28 cellular contexts compared by ENCODE assay signal in genomic region chr16:71863995-71864394, GRCh38. TPM values are rescaled to one million over a fixed set of nuclear protein-coding genes. Genes with fewer than 3 reads are reported as not detected.
DNase-seq lines count a peak whose midpoint lies in the region; ATAC-seq, FAIRE-seq and TF ChIP-seq lines count a peak whose summit lies in the region.
"Had no signal": no experiment of that assay in that cellular context is flagged by ENCODE, and none has a peak within 500 bp of the region (broad histone marks: within the 10 kb centered on the region; RNA-seq: fewer than 3 reads in every experiment).

No MANE protein-coding gene starts in this region.

- DNase-seq in HepG2 (ENCODE audit: low spot score) (no peak), left lobe of liver (ENCODE audit: low spot score) (peak; percentile 65), right lobe of liver (peak in 2 of 3 donors; percentile 62 to 72), progenitor cell of endocrine pancreas (ENCODE audit: low spot score, unreplicated experiment) (no peak)
- DNase-seq in stimulated activated effector memory CD8-positive, alpha-beta T cell treated with anti-CD3 and anti-CD28 coated beads, Interleukin-12 subunit alpha, Interleukin-12 subunit beta, amount 100 ng/mL, for 72 hours (ENCODE audit: low spot score in 2 of 2), result no peak
- no peak for DNase-seq in activated CD4-positive, CD25-positive, alpha-beta regulatory T cell treated with anti-CD3 and anti-CD28 coated beads, Interleukin-2, amount 50 U/mL, for 72 hours
- DNase-seq: 8988T; ACHN; BE2C; C1 segment of cervical spinal cord; CD4-positive, alpha-beta memory T cell; CD4-positive, CD25-positive, alpha-beta regulatory T cell; CD8-positive, alpha-beta memory T cell; COR-L47; DMS 273 treated with DMSO at 0.1 percent for 48 hours; DMS153; DMS53; DMS79; DND-41; EL; GDM1 had no signal

- POLR2A ChIA-PET in HepG2 (lab: Yijun Ruan, JAX), result no interaction called here

- no peak for FAIRE-seq in HepG2 (lab: Jason Lieb, UNC)
- FAIRE-seq: A204.1, GM12878, GM12892, GM18507 had no signal

- H3K4me1 Mint-ChIP-seq in stimulated activated effector memory CD8-positive, alpha-beta T cell treated with anti-CD3 and anti-CD28 coated beads, Interleukin-12 subunit alpha, Interleukin-12 subunit beta, amount 100 ng/mL, for 72 hours, result peaks cover 20% of the 10 kb centered on the region
- peaks cover 2% of the 10 kb centered on the region for H3K4me1 Mint-ChIP-seq in progenitor cell of endocrine pancreas (ENCODE audit: low read depth)
- H3K4me1 Mint-ChIP-seq: CD14-positive monocyte had no signal

- no peak for TF ChIP-seq POLR2A in HepG2 (IDR thresholded peaks at IDR 0.05; ENCODE audit: insufficient read depth in 1 of 2, low read depth in 2 of 2, low read length in 2 of 2)
- no peak for TF ChIP-seq POLR2A in right lobe of liver (IDR thresholded peaks at IDR 0.05)

- no peaks in the 10 kb centered on the region for H3K79me2 ChIP-seq in HepG2 (ENCODE audit: insufficient read depth, low read length)

- H3K27me3 Mint-ChIP-seq in progenitor cell of endocrine pancreas, result no peaks in the 10 kb centered on the region
- H3K27me3 Mint-ChIP-seq: CD4-positive, alpha-beta memory T cell; CD4-positive, CD25-positive, alpha-beta regulatory T cell; CD8-positive, alpha-beta memory T cell had no signal

- 59% methylated on average over 5 of the region's 5 CpGs for WGBS in liver
- 97% methylated on average over 5 of the region's 5 CpGs for WGBS in HepG2 (ENCODE audit: low lambda C conversion rate)
- 56% methylated on average over 1 of the region's 5 CpGs for WGBS in right lobe of liver (ENCODE audit: insufficient coverage, low coverage, low lambda C conversion rate, missing lambda C conversion rate)

- TF ChIP-seq RAD21 in liver (IDR thresholded peaks at IDR 0.05) (no peak), HepG2 (CRISPR knock-in tag; IDR thresholded peaks at IDR 0.05) (no peak)

- TF ChIP-seq EP300 in HepG2 (IDR thresholded peaks at IDR 0.05; ENCODE audit: low read depth in 2 of 2, low read length in 2 of 2) (no peak), HepG2 (CRISPR knock-in tag; IDR thresholded peaks at IDR 0.05; ENCODE audit: borderline replicate concordance) (no peak)

- no peak for TF ChIP-seq CTCF in liver (IDR thresholded peaks at IDR 0.05; ENCODE audit: low read depth, low read length, missing input control)
- TF ChIP-seq CTCF in HepG2 (CRISPR knock-in tag; IDR thresholded peaks at IDR 0.05), result no peak
- no peak for TF ChIP-seq CTCF in right lobe of liver (IDR thresholded peaks at IDR 0.05)
- no peak for TF ChIP-seq CTCF in progenitor cell of endocrine pancreas (IDR thresholded peaks at IDR 0.05; ENCODE audit: unreplicated experiment)

- no peak overlapping the region for H3K4me3 Mint-ChIP-seq in stimulated activated effector memory CD8-positive, alpha-beta T cell treated with anti-CD3 and anti-CD28 coated beads, Interleukin-12 subunit alpha, Interleukin-12 subunit beta, amount 100 ng/mL, for 72 hours
- no peak overlapping the region for H3K4me3 Mint-ChIP-seq in progenitor cell of endocrine pancreas (ENCODE audit: low read depth)
- H3K4me3 Mint-ChIP-seq: CD14-positive monocyte; CD4-positive, alpha-beta memory T cell; CD4-positive, CD25-positive, alpha-beta regulatory T cell had no signal

- no peak overlapping the region for H3K4me2 ChIP-seq in HepG2 (ENCODE audit: low read depth, low read length)
- H3K4me2 ChIP-seq: BLaER1 had no signal

- CTCF ChIA-PET in HepG2 (lab: Yijun Ruan, JAX; ENCODE audit: low intra/inter-chr PET ratio, low total read pairs), result no interaction called here

- ATAC-seq in HepG2 (no peak), left lobe of liver (peak; percentile 91), right lobe of liver (peak; percentile 74 to 93 (median 88))
- no peak for ATAC-seq in stimulated activated effector memory CD8-positive, alpha-beta T cell treated with anti-CD3 and anti-CD28 coated beads, Interleukin-12 subunit alpha, Interleukin-12 subunit beta, amount 100 ng/mL, for 72 hours
- ATAC-seq: GM12878 had no signal

- H3K36me3 ChIP-seq in liver (ENCODE audit: control insufficient read depth in 4 of 4, insufficient read depth in 3 of 4, low read depth in 1 of 4, low read length in 3 of 4), result peaks cover 2 to 28% (median 5%) of the 10 kb centered on the region in 4 donors
- peaks cover 23 to 60% of the 10 kb centered on the region in 2 experiments for H3K36me3 ChIP-seq in HepG2 (replicated peaks in 1 of 2; ENCODE audit: control insufficient read depth in 1 of 2, insufficient read depth in 2 of 2, low read length in 2 of 2)
- peaks cover 0 to 6% (median 0%) of the 10 kb centered on the region in 4 donors for H3K36me3 ChIP-seq in right lobe of liver

- intact Hi-C loops in HepG2 (cut with micrococcal nuclease; ENCODE audit: unreplicated experiment), result no loop called here
- intact Hi-C loops in right lobe of liver (cut with DNase I), result no loop called here

- no peak overlapping the region for H3K4me3 ChIP-seq in liver (ENCODE audit: low read depth in 1 of 3, low read length in 3 of 3)
- no peak overlapping the region for H3K4me3 ChIP-seq in HepG2 (replicated peaks in 1 of 3; ENCODE audit: insufficient read depth in 1 of 3, low read depth in 2 of 3, low read length in 3 of 3)
- no peak overlapping the region for H3K4me3 ChIP-seq in right lobe of liver
- H3K4me3 ChIP-seq: BLaER1, GM12878 had no signal

- in situ Hi-C loops in HepG2 (cut with HindIII; ENCODE audit: extremely low pct_ligation_motif_present, low pct_unique_long_range_greater_than_20kb), result no loop called here

- H3K9me3 ChIP-seq in liver (ENCODE audit: control insufficient read depth in 4 of 4, low read length in 3 of 4) (no peaks in the 10 kb centered on the region), HepG2 (ENCODE audit: low read length) (no peaks in the 10 kb centered on the region), right lobe of liver (no peaks in the 10 kb centered on the region)
- H3K9me3 ChIP-seq: BE2C, BLaER1 had no signal

- H3K36me3 Mint-ChIP-seq in stimulated activated effector memory CD8-positive, alpha-beta T cell treated with anti-CD3 and anti-CD28 coated beads, Interleukin-12 subunit alpha, Interleukin-12 subunit beta, amount 100 ng/mL, for 72 hours, result peaks cover 41% of the 10 kb centered on the region
- H3K36me3 Mint-ChIP-seq in progenitor cell of endocrine pancreas (ENCODE audit: insufficient read depth), result peaks cover 28% of the 10 kb centered on the region

- no peak overlapping the region for H3K9ac ChIP-seq in liver (ENCODE audit: low read depth in 1 of 2, low read length in 2 of 2)
- H3K9ac ChIP-seq in HepG2 (ENCODE audit: insufficient read depth, low read depth, low read length), result no peak overlapping the region
- H3K9ac ChIP-seq: BLaER1 had no signal

- BruUV-seq in HepG2 (replicated peaks; lab: Mats Ljungman, UMichigan), result no TSS peak

- H3K4me1 ChIP-seq in liver (ENCODE audit: control insufficient read depth in 4 of 4, insufficient read depth in 4 of 4, low read length in 3 of 4), result peaks cover 0 to 11% (median 8%) of the 10 kb centered on the region in 4 donors
- H3K4me1 ChIP-seq in HepG2 (ENCODE audit: insufficient read depth, low read length), result peaks cover 5% of the 10 kb centered on the region
- H3K4me1 ChIP-seq in right lobe of liver, result peaks cover 0 to 16% (median 3%) of the 10 kb centered on the region in 4 donors
- H3K4me1 ChIP-seq: BE2C, BLaER1 had no signal

- H2AFZ ChIP-seq in HepG2 (ENCODE audit: low read length), result no peak overlapping the region

- peak overlapping the region; percentile 20 for H3K27ac Mint-ChIP-seq in stimulated activated effector memory CD8-positive, alpha-beta T cell treated with anti-CD3 and anti-CD28 coated beads, Interleukin-12 subunit alpha, Interleukin-12 subunit beta, amount 100 ng/mL, for 72 hours
- no peak overlapping the region for H3K27ac Mint-ChIP-seq in progenitor cell of endocrine pancreas

- no peaks in the 10 kb centered on the region for H3K27me3 ChIP-seq in liver (ENCODE audit: control insufficient read depth in 4 of 4, insufficient read depth in 4 of 4, low read length in 3 of 4)
- no peaks in the 10 kb centered on the region for H3K27me3 ChIP-seq in HepG2 (ENCODE audit: control insufficient read depth in 1 of 2, insufficient read depth in 2 of 2, low read length in 2 of 2)
- no peaks in the 10 kb centered on the region for H3K27me3 ChIP-seq in right lobe of liver
- H3K27me3 ChIP-seq: BE2C, BLaER1 had no signal

- H4K20me1 ChIP-seq in HepG2 (ENCODE audit: insufficient read depth, low read length), result no peaks in the 10 kb centered on the region

- H3K27ac ChIP-seq in liver (ENCODE audit: low read depth in 1 of 2, low read length in 2 of 2) (no peak overlapping the region), HepG2 (ENCODE audit: extremely low read length, insufficient read depth, low read length) (no peak overlapping the region), right lobe of liver (no peak overlapping the region)
- H3K27ac ChIP-seq: BLaER1 had no signal

- H3K9me3 Mint-ChIP-seq in stimulated activated effector memory CD8-positive, alpha-beta T cell treated with anti-CD3 and anti-CD28 coated beads, Interleukin-12 subunit alpha, Interleukin-12 subunit beta, amount 100 ng/mL, for 72 hours, result no peaks in the 10 kb centered on the region
- no peaks in the 10 kb centered on the region for H3K9me3 Mint-ChIP-seq in progenitor cell of endocrine pancreas (ENCODE audit: low read depth)
- H3K9me3 Mint-ChIP-seq: CD14-positive monocyte; CD4-positive, alpha-beta memory T cell; CD4-positive, CD25-positive, alpha-beta regulatory T cell; CD8-positive, alpha-beta memory T cell had no signal

RNA-seq across cellular contexts. Expression of gene ATXN1L, which starts 18.2 kb away (rescaled TPM):
- total RNA-seq in liver (10 to 100 TPM; 10.7 to 15.0 TPM), HepG2 (2016; rRNA removed; fragmentation: Illumina TruSeq; extraction: Trizol) (22.4 and 23.6 TPM in 2 replicates), left lobe of liver (10.0 TPM), right lobe of liver (10 to 100 TPM in 3 of 6 experiments, 1 to 10 TPM in 3; 9.2 to 11.9 (median 10.3) TPM), progenitor cell of endocrine pancreas (28.5 and 28.6 TPM in 2 replicates)
- polyA plus RNA-seq in liver (1 to 10 TPM; 5.7 to 6.3 TPM), HepG2 (2011; rRNA removed) (19.6 and 20.0 TPM in 2 replicates)
- total RNA-seq in HepG2 (2016; cell fraction: cytosol; rRNA removed; fragmentation: Illumina TruSeq; extraction: Trizol; ENCODE audit: low read depth), result 3.6 and 5.9 TPM in 2 replicates
- total RNA-seq in HepG2 (2016; cell fraction: insoluble cytoplasmic fraction; rRNA removed; fragmentation: Illumina TruSeq; extraction: Trizol), result 20.9 and 21.7 TPM in 2 replicates
- 10.7 and 13.4 TPM in 2 replicates for total RNA-seq in HepG2 (2016; cell fraction: membrane; rRNA removed; fragmentation: Illumina TruSeq; extraction: Trizol)
- 21.5 and 23.5 TPM in 2 replicates for total RNA-seq in HepG2 (2016; cell fraction: nucleus; rRNA removed; fragmentation: Illumina TruSeq; extraction: Trizol)
- 13.1 and 13.9 TPM in 2 replicates for polyA plus RNA-seq in HepG2 (2011; cell fraction: cytosol; rRNA removed)
- polyA plus RNA-seq in HepG2 (2011; cell fraction: nucleus; rRNA removed), result 33.8 and 34.8 TPM in 2 replicates
- 16.8 and 18.1 TPM in 2 replicates for polyA plus RNA-seq in HepG2 (2012)
- polyA plus RNA-seq in HepG2 (2016; cell fraction: cytosol; fragmentation: Illumina TruSeq; extraction: Trizol; ENCODE audit: low read depth), result 1.9 and 3.5 TPM in 2 replicates
- 14.9 and 15.2 TPM in 2 replicates for polyA plus RNA-seq in HepG2 (2016; cell fraction: insoluble cytoplasmic fraction; fragmentation: Illumina TruSeq; extraction: Trizol; ENCODE audit: low read depth)
- polyA plus RNA-seq in HepG2 (2016; cell fraction: membrane; fragmentation: Illumina TruSeq; extraction: Trizol; ENCODE audit: low read depth), result 5.2 and 5.3 TPM in 2 replicates
- polyA plus RNA-seq in HepG2 (2016; cell fraction: nucleus; fragmentation: Illumina TruSeq; extraction: Trizol; ENCODE audit: insufficient read depth, low read depth), result 25.4 and 26.1 TPM in 2 replicates
- 27.5 and 35.3 TPM in 2 replicates for polyA minus RNA-seq in HepG2 (2011; rRNA and poly(A)+ RNA removed; ENCODE audit: low replicate concordance)
- 11.6 and 12.9 TPM in 2 replicates for polyA minus RNA-seq in HepG2 (2011; cell fraction: cytosol; rRNA and poly(A)+ RNA removed)
- polyA minus RNA-seq in HepG2 (2011; cell fraction: nucleus; rRNA and poly(A)+ RNA removed), result 26.9 and 31.0 TPM in 2 replicates

RNA-seq across cellular contexts. Expression of gene ZNF821, which starts 20.0 kb away (rescaled TPM):
- total RNA-seq in liver, result 1 to 10 TPM; 1.9 to 2.1 TPM
- polyA plus RNA-seq in liver, result 1 to 10 TPM; 1.0 to 3.0 TPM
- 6.0 and 7.0 TPM in 2 replicates for total RNA-seq in HepG2 (2016; rRNA removed; fragmentation: Illumina TruSeq; extraction: Trizol)
- total RNA-seq in HepG2 (2016; cell fraction: cytosol; rRNA removed; fragmentation: Illumina TruSeq; extraction: Trizol; ENCODE audit: low read depth), result 4.9 and 5.9 TPM in 2 replicates
- 6.5 and 7.8 TPM in 2 replicates for total RNA-seq in HepG2 (2016; cell fraction: insoluble cytoplasmic fraction; rRNA removed; fragmentation: Illumina TruSeq; extraction: Trizol)
- total RNA-seq in HepG2 (2016; cell fraction: membrane; rRNA removed; fragmentation: Illumina TruSeq; extraction: Trizol), result 9.7 and 9.9 TPM in 2 replicates
- 5.0 and 7.0 TPM in 2 replicates for total RNA-seq in HepG2 (2016; cell fraction: nucleus; rRNA removed; fragmentation: Illumina TruSeq; extraction: Trizol)
- polyA plus RNA-seq in HepG2 (2011; rRNA removed), result 8.2 and 9.1 TPM in 2 replicates
- polyA plus RNA-seq in HepG2 (2011; cell fraction: cytosol; rRNA removed), result 7.8 and 7.9 TPM in 2 replicates
- 13.1 and 13.6 TPM in 2 replicates for polyA plus RNA-seq in HepG2 (2011; cell fraction: nucleus; rRNA removed)
- 4.8 and 7.2 TPM in 2 replicates for polyA plus RNA-seq in HepG2 (2012)
- 3.0 and 3.2 TPM in 2 replicates for polyA plus RNA-seq in HepG2 (2016; cell fraction: cytosol; fragmentation: Illumina TruSeq; extraction: Trizol; ENCODE audit: low read depth)
- 5.8 and 7.3 TPM in 2 replicates for polyA plus RNA-seq in HepG2 (2016; cell fraction: insoluble cytoplasmic fraction; fragmentation: Illumina TruSeq; extraction: Trizol; ENCODE audit: low read depth)
- 4.2 and 6.2 TPM in 2 replicates for polyA plus RNA-seq in HepG2 (2016; cell fraction: membrane; fragmentation: Illumina TruSeq; extraction: Trizol; ENCODE audit: low read depth)
- polyA plus RNA-seq in HepG2 (2016; cell fraction: nucleus; fragmentation: Illumina TruSeq; extraction: Trizol; ENCODE audit: insufficient read depth, low read depth), result 7.5 and 8.7 TPM in 2 replicates
- 4.7 and 11.8 TPM in 2 replicates for polyA minus RNA-seq in HepG2 (2011; rRNA and poly(A)+ RNA removed; ENCODE audit: low replicate concordance)
- polyA minus RNA-seq in HepG2 (2011; cell fraction: cytosol; rRNA and poly(A)+ RNA removed), result 5.3 and 5.9 TPM in 2 replicates
- polyA minus RNA-seq in HepG2 (2011; cell fraction: nucleus; rRNA and poly(A)+ RNA removed), result 9.3 and 11.5 TPM in 2 replicates
- 2.4 TPM for total RNA-seq in left lobe of liver
- total RNA-seq in right lobe of liver, result 1 to 10 TPM; 1.3 to 3.8 (median 1.7) TPM
- total RNA-seq in progenitor cell of endocrine pancreas, result 32.3 and 32.6 TPM in 2 replicates

RNA-seq across cellular contexts. Expression of gene IST1, which starts 31.3 kb away (rescaled TPM):
- total RNA-seq in liver (10 to 100 TPM; 65.4 to 95.3 TPM), HepG2 (2016; rRNA removed; fragmentation: Illumina TruSeq; extraction: Trizol) (346 and 497 TPM in 2 replicates), left lobe of liver (56.2 TPM), right lobe of liver (10 to 100 TPM; 44.7 to 73.4 (median 65.5) TPM), progenitor cell of endocrine pancreas (280 and 304 TPM in 2 replicates)
- polyA plus RNA-seq in liver (10 to 100 TPM; 33.8 to 41.7 TPM), HepG2 (2011; rRNA removed) (402 and 415 TPM in 2 replicates)
- total RNA-seq in HepG2 (2016; cell fraction: cytosol; rRNA removed; fragmentation: Illumina TruSeq; extraction: Trizol; ENCODE audit: low read depth), result 49.2 and 50.3 TPM in 2 replicates
- 344 and 478 TPM in 2 replicates for total RNA-seq in HepG2 (2016; cell fraction: insoluble cytoplasmic fraction; rRNA removed; fragmentation: Illumina TruSeq; extraction: Trizol)
- total RNA-seq in HepG2 (2016; cell fraction: membrane; rRNA removed; fragmentation: Illumina TruSeq; extraction: Trizol), result 98.2 and 110 TPM in 2 replicates
- 217 and 218 TPM in 2 replicates for total RNA-seq in HepG2 (2016; cell fraction: nucleus; rRNA removed; fragmentation: Illumina TruSeq; extraction: Trizol)
- 246 and 321 TPM in 2 replicates for polyA plus RNA-seq in HepG2 (2011; cell fraction: cytosol; rRNA removed)
- 386 and 449 TPM in 2 replicates for polyA plus RNA-seq in HepG2 (2011; cell fraction: nucleus; rRNA removed)
- 250 and 252 TPM in 2 replicates for polyA plus RNA-seq in HepG2 (2012)
- 15.5 and 16.2 TPM in 2 replicates for polyA plus RNA-seq in HepG2 (2016; cell fraction: cytosol; fragmentation: Illumina TruSeq; extraction: Trizol; ENCODE audit: low read depth)
- 427 and 428 TPM in 2 replicates for polyA plus RNA-seq in HepG2 (2016; cell fraction: insoluble cytoplasmic fraction; fragmentation: Illumina TruSeq; extraction: Trizol; ENCODE audit: low read depth)
- 40.8 and 43.5 TPM in 2 replicates for polyA plus RNA-seq in HepG2 (2016; cell fraction: membrane; fragmentation: Illumina TruSeq; extraction: Trizol; ENCODE audit: low read depth)
- polyA plus RNA-seq in HepG2 (2016; cell fraction: nucleus; fragmentation: Illumina TruSeq; extraction: Trizol; ENCODE audit: insufficient read depth, low read depth), result 440 and 473 TPM in 2 replicates
- polyA minus RNA-seq in HepG2 (2011; rRNA and poly(A)+ RNA removed; ENCODE audit: low replicate concordance), result 132 and 270 TPM in 2 replicates
- polyA minus RNA-seq in HepG2 (2011; cell fraction: cytosol; rRNA and poly(A)+ RNA removed), result 125 and 139 TPM in 2 replicates
- 242 and 297 TPM in 2 replicates for polyA minus RNA-seq in HepG2 (2011; cell fraction: nucleus; rRNA and poly(A)+ RNA removed)

RNA-seq across cellular contexts. Expression of gene AP1G1, which starts 55.4 kb away (rescaled TPM):
- 10 to 100 TPM; 41.9 to 64.4 TPM for total RNA-seq in liver
- 10 to 100 TPM; 11.4 to 23.8 TPM for polyA plus RNA-seq in liver
- 66.2 and 87.1 TPM in 2 replicates for total RNA-seq in HepG2 (2016; rRNA removed; fragmentation: Illumina TruSeq; extraction: Trizol)
- total RNA-seq in HepG2 (2016; cell fraction: cytosol; rRNA removed; fragmentation: Illumina TruSeq; extraction: Trizol; ENCODE audit: low read depth), result 7.1 TPM in 2 replicates
- total RNA-seq in HepG2 (2016; cell fraction: insoluble cytoplasmic fraction; rRNA removed; fragmentation: Illumina TruSeq; extraction: Trizol), result 66.4 and 87.7 TPM in 2 replicates
- total RNA-seq in HepG2 (2016; cell fraction: membrane; rRNA removed; fragmentation: Illumina TruSeq; extraction: Trizol), result 21.0 and 22.8 TPM in 2 replicates
- total RNA-seq in HepG2 (2016; cell fraction: nucleus; rRNA removed; fragmentation: Illumina TruSeq; extraction: Trizol), result 90.7 and 111 TPM in 2 replicates
- 58.8 and 62.2 TPM in 2 replicates for polyA plus RNA-seq in HepG2 (2011; rRNA removed)
- polyA plus RNA-seq in HepG2 (2011; cell fraction: cytosol; rRNA removed), result 40.7 and 56.1 TPM in 2 replicates
- polyA plus RNA-seq in HepG2 (2011; cell fraction: nucleus; rRNA removed), result 69.2 and 80.7 TPM in 2 replicates
- polyA plus RNA-seq in HepG2 (2012), result 41.7 and 51.2 TPM in 2 replicates
- 2.4 and 3.2 TPM in 2 replicates for polyA plus RNA-seq in HepG2 (2016; cell fraction: cytosol; fragmentation: Illumina TruSeq; extraction: Trizol; ENCODE audit: low read depth)
- polyA plus RNA-seq in HepG2 (2016; cell fraction: insoluble cytoplasmic fraction; fragmentation: Illumina TruSeq; extraction: Trizol; ENCODE audit: low read depth), result 61.2 and 67.4 TPM in 2 replicates
- 9.9 and 10.4 TPM in 2 replicates for polyA plus RNA-seq in HepG2 (2016; cell fraction: membrane; fragmentation: Illumina TruSeq; extraction: Trizol; ENCODE audit: low read depth)
- 71.7 and 84.0 TPM in 2 replicates for polyA plus RNA-seq in HepG2 (2016; cell fraction: nucleus; fragmentation: Illumina TruSeq; extraction: Trizol; ENCODE audit: insufficient read depth, low read depth)
- polyA minus RNA-seq in HepG2 (2011; rRNA and poly(A)+ RNA removed; ENCODE audit: low replicate concordance), result 149 and 155 TPM in 2 replicates
- 71.5 and 78.8 TPM in 2 replicates for polyA minus RNA-seq in HepG2 (2011; cell fraction: cytosol; rRNA and poly(A)+ RNA removed)
- 197 and 211 TPM in 2 replicates for polyA minus RNA-seq in HepG2 (2011; cell fraction: nucleus; rRNA and poly(A)+ RNA removed)
- 51.9 TPM for total RNA-seq in left lobe of liver
- 10 to 100 TPM; 47.8 to 54.1 (median 52.5) TPM for total RNA-seq in right lobe of liver
- total RNA-seq in progenitor cell of endocrine pancreas, result 101 and 109 TPM in 2 replicates

Comparison
In these comparisons a context has a peak if more than half of its experiments do, and no peak if none do; other contexts are left out.
1. ATAC-seq: peak in left lobe of liver (single experiment) and right lobe of liver (4 of 4); none in HepG2 (single experiment) and stimulated activated effector memory CD8-positive, alpha-beta T cell treated with anti-CD3 and anti-CD28 coated beads, Interleukin-12 subunit alpha, Interleukin-12 subunit beta, amount 100 ng/mL, for 72 hours (single experiment).
2. DNase-seq: peak in left lobe of liver (single experiment) and right lobe of liver (2 of 3); none in HepG2 (single experiment), stimulated activated effector memory CD8-positive, alpha-beta T cell treated with anti-CD3 and anti-CD28 coated beads, Interleukin-12 subunit alpha, Interleukin-12 subunit beta, amount 100 ng/mL, for 72 hours (0 of 2), progenitor cell of endocrine pancreas (single experiment) and activated CD4-positive, CD25-positive, alpha-beta regulatory T cell treated with anti-CD3 and anti-CD28 coated beads, Interleukin-2, amount 50 U/mL, for 72 hours (single experiment).